ENCODE assay signal across 8 cellular contexts in the genomic region with DNA sequence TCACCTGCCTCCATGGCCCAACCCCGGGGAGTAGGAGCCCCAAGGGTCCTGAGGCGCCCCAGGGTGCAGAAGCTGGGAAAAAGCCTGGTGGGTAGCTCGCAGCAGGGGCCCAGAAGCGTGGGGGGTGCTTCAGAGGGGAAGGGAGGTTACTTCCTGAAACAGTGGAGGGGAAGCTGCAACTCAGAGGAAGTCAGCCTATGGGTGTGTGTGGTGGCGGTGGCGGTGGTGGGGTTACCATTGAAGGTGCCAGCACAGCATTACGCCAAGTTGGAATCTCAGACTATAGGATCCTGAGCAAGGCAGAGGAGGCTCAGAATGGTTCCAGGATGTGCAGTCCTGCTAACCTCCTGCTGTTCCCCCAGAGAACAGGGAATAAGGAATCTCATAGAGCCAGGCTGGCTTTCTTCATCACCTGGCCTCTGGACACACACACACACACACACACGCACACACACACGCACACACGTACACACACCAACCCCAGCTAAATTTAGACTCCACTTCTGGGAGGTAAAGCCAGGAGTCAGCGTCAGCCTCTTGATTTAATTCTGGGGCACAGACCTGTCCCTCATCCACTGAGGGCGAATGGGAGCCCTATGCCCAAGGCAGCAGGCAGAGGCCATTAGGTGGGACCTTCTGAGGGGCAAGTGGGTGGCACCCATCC. TPM values are rescaled to one million over a fixed set of nuclear protein-coding genes. Genes with fewer than 3 reads are reported as not detected.
A peak's percentile ranks its signal among the peaks of the same experiment; 100 is the strongest.
DNase-seq lines count a peak whose midpoint lies in the region; ATAC-seq and TF ChIP-seq lines count a peak whose summit lies in the region.

No MANE protein-coding gene starts in this region.

- peak; percentile 65 for TF ChIP-seq POLR2A in GM19193 (IDR thresholded peaks at IDR 0.05; ENCODE audit: extremely low read depth, insufficient read depth, insufficient read length)

- peak overlapping the region; percentile 89 to 97 (median 91) for H3K4me3 Mint-ChIP-seq in nephron

- H3K36me3 Mint-ChIP-seq in nephron (ENCODE audit: low read depth) = peaks cover 13% of the 10 kb centered on the region

- H3K36me3 ChIP-seq in esophagus (ENCODE audit: control insufficient read depth in 2 of 2, insufficient read depth in 2 of 2, low read length in 1 of 2) = peaks cover 8 to 38% of the 10 kb centered on the region in 2 donors
- H3K36me3 ChIP-seq in subcutaneous abdominal adipose tissue (ENCODE audit: control insufficient read depth in 5 of 5, insufficient read depth in 5 of 5, low read length in 5 of 5) = peaks cover 3 to 64% (median 56%) of the 10 kb centered on the region in 5 donors

- peak; percentile 57 for DNase-seq in NCI-H69 (lab: John Stamatoyannopoulos, UW)
- DNase-seq in activated T-cell treated with anti-CD3 and anti-CD28 coated beads for 1 hour (ENCODE audit: low read depth) = peak; percentile 64
- DNase-seq in COR-L47 (lab: John Stamatoyannopoulos, UW) = no peak

- H3K9me3 ChIP-seq in esophagus (ENCODE audit: control insufficient read depth in 2 of 2, insufficient read depth in 1 of 2, low read depth in 1 of 2, low read length in 1 of 2) (no peaks in the 10 kb centered on the region), subcutaneous abdominal adipose tissue (ENCODE audit: control insufficient read depth in 5 of 5, low read length in 5 of 5) (no peaks in the 10 kb centered on the region)

- H3K27me3 Mint-ChIP-seq in nephron (ENCODE audit: low read depth) = no peaks in the 10 kb centered on the region

- peak overlapping the region; percentile 91 to 92 for H3K27ac ChIP-seq in esophagus (ENCODE audit: low read depth in 2 of 2, low read length in 1 of 2)
- H3K27ac ChIP-seq in subcutaneous abdominal adipose tissue (ENCODE audit: low read depth, low read length) = peak overlapping the region; percentile 84

- 27 to 31% methylated on average over 11 to 12 of the region's 12 CpGs for WGBS in esophagus, 2 donors

- peak overlapping the region; percentile 72 to 91 (median 88) for H3K9ac ChIP-seq in subcutaneous abdominal adipose tissue (ENCODE audit: low read length in 5 of 5)

- H3K27me3 ChIP-seq in esophagus (ENCODE audit: control insufficient read depth in 1 of 2, insufficient read depth in 2 of 2, low read length in 2 of 2) (no peaks in the 10 kb centered on the region), subcutaneous abdominal adipose tissue (ENCODE audit: control insufficient read depth in 5 of 5, insufficient read depth in 4 of 5, low read length in 5 of 5) (no peaks in the 10 kb centered on the region)

- peaks cover 10% of the 10 kb centered on the region for H3K4me1 Mint-ChIP-seq in nephron

- TF ChIP-seq CTCF in nephron (IDR thresholded peaks at IDR 0.05; ENCODE audit: unreplicated experiment in 3 of 3) = no peak

- no peak for ATAC-seq in HG02970 (IDR thresholded peaks at IDR 0.05; ENCODE audit: low FRiP score, unreplicated experiment)

- peaks cover 0 to 15% of the 10 kb centered on the region in 2 donors for H3K4me1 ChIP-seq in esophagus (ENCODE audit: control insufficient read depth in 2 of 2, insufficient read depth in 2 of 2, low read length in 1 of 2)
- peaks cover 0 to 52% (median 40%) of the 10 kb centered on the region in 5 donors for H3K4me1 ChIP-seq in subcutaneous abdominal adipose tissue (ENCODE audit: control insufficient read depth in 5 of 5, insufficient read depth in 5 of 5, low read length in 5 of 5)

- H3K4me3 ChIP-seq in esophagus (ENCODE audit: low read depth in 1 of 2, low read length in 2 of 2) = peak overlapping the region; percentile 86 to 90
- H3K4me3 ChIP-seq in subcutaneous abdominal adipose tissue (ENCODE audit: low read depth in 1 of 5, low read length in 5 of 5) = peak overlapping the region; percentile 66 to 82 (median 75)

- H3K27ac Mint-ChIP-seq in nephron = peak overlapping the region; percentile 63 to 91 (median 75)

- H3K9me3 Mint-ChIP-seq in nephron = no peaks in the 10 kb centered on the region

RNA-seq across cellular contexts. Expression of gene DENND4B, which starts 1.3 kb away (rescaled TPM):
- polyA plus RNA-seq in esophagus = 10 to 100 TPM; 14.7 to 31.6 TPM

RNA-seq across cellular contexts. Expression of gene CRTC2, which starts 13.1 kb away (rescaled TPM):
- polyA plus RNA-seq in esophagus = 10 to 100 TPM; 17.0 to 36.8 TPM

RNA-seq across cellular contexts. Expression of gene SLC39A1, which starts 18.1 kb away (rescaled TPM):
- polyA plus RNA-seq in esophagus = 10 to 100 TPM; 29.0 to 51.2 TPM

RNA-seq across cellular contexts. Expression of gene CREB3L4, which starts 22.4 kb away (rescaled TPM):
- 10 to 100 TPM in 1 of 2 donors, 1 to 10 TPM in 1; 9.4 to 10.0 TPM for polyA plus RNA-seq in esophagus

RNA-seq across cellular contexts. Expression of gene GATAD2B, which starts 22.5 kb away (rescaled TPM):
- 1 to 10 TPM; 3.2 to 4.4 TPM for polyA plus RNA-seq in esophagus
